1 cellular context compared by ENCODE assay signal in the genomic region with DNA sequence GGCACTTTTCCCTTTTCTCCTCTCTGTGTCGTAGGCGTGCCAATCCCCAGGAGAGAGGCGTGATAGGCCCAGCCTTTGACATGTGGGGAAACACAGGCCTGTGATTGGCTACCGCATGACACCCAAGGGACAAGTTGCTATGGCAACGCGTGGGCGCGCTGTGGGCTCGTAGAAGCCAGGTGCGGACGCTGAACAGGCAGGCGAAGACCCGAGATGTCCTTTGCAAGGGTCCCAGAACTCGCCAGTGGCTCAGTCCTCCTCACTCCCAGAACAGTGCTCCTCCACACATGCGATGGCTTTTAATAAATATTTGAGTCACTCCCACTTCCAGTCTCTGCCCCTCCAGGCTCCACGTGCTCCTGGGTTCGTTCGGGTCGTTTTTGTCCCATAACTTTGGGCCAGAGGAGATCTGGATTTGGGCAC.
TF ChIP-seq lines count a peak whose summit lies in the region.

No MANE protein-coding gene starts in this region.

TF ChIP-seq in HepG2, 621 proteins besides CTCF, POLR2A, EP300 and RAD21:
- TF ChIP-seq NFYB (CRISPR knock-in tag; IDR thresholded peaks at IDR 0.05), result peak; percentile 52
- no peak for TF ChIP-seq ZNF720 (CRISPR knock-in tag; IDR thresholded peaks at IDR 0.05)
- TF ChIP-seq, protein P1, sequence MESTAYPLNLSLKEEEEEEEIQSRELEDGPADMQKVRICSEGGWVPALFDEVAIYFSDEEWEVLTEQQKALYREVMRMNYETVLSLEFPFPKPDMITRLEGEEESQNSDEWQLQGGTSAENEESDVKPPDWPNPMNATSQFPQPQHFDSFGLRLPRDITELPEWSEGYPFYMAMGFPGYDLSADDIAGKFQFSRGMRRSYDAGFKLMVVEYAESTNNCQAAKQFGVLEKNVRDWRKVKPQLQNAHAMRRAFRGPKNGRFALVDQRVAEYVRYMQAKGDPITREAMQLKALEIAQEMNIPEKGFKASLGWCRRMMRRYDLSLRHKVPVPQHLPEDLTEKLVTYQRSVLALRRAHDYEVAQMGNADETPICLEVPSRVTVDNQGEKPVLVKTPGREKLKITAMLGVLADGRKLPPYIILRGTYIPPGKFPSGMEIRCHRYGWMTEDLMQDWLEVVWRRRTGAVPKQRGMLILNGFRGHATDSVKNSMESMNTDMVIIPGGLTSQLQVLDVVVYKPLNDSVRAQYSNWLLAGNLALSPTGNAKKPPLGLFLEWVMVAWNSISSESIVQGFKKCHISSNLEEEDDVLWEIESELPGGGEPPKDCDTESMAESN (CRISPR knock-in tag; conservative IDR thresholded peaks at IDR 0.05), result no peak
- no peak for TF ChIP-seq JARID2 (CRISPR knock-in tag; IDR thresholded peaks at IDR 0.05; ENCODE audit: insufficient replicate concordance)
- no peak for TF ChIP-seq KLF15 (CRISPR knock-in tag; IDR thresholded peaks at IDR 0.05; ENCODE audit: borderline replicate concordance)
- TF ChIP-seq, protein P2, sequence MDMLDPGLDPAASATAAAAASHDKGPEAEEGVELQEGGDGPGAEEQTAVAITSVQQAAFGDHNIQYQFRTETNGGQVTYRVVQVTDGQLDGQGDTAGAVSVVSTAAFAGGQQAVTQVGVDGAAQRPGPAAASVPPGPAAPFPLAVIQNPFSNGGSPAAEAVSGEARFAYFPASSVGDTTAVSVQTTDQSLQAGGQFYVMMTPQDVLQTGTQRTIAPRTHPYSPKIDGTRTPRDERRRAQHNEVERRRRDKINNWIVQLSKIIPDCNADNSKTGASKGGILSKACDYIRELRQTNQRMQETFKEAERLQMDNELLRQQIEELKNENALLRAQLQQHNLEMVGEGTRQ (IDR thresholded peaks at IDR 0.05; ENCODE audit: low read depth, low read length), result peak; percentile 42
- TF ChIP-seq, protein P2 (CRISPR knock-in tag; IDR thresholded peaks at IDR 0.05; ENCODE audit: borderline replicate concordance), result no peak; the same call in 1 of the 2 replicates
- TF ChIP-seq PTBP1 (IDR thresholded peaks at IDR 0.05; ENCODE audit: low read depth, low read length, poor library complexity, severe bottlenecking), result no peak
- peak; percentile 24; the same call in 1 of the 2 replicates for TF ChIP-seq RFX1 (IDR thresholded peaks at IDR 0.05)
- no peak for TF ChIP-seq TBX2 (CRISPR knock-in tag; IDR thresholded peaks at IDR 0.05; ENCODE audit: borderline replicate concordance)
- 0 out of 2 replicates have a peak, but pooled peaks have one; percentile 20 for TF ChIP-seq RFX5 (IDR thresholded peaks at IDR 0.05; ENCODE audit: low read depth, low read length)
- TF ChIP-seq, protein P3, sequence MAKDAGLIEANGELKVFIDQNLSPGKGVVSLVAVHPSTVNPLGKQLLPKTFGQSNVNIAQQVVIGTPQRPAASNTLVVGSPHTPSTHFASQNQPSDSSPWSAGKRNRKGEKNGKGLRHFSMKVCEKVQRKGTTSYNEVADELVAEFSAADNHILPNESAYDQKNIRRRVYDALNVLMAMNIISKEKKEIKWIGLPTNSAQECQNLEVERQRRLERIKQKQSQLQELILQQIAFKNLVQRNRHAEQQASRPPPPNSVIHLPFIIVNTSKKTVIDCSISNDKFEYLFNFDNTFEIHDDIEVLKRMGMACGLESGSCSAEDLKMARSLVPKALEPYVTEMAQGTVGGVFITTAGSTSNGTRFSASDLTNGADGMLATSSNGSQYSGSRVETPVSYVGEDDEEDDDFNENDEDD (CRISPR knock-in tag; IDR thresholded peaks at IDR 0.05; ENCODE audit: borderline replicate concordance), result no peak
- TF ChIP-seq NFYC (CRISPR knock-in tag; IDR thresholded peaks at IDR 0.05), result peak; percentile 67
- TF ChIP-seq SP4 (CRISPR knock-in tag; IDR thresholded peaks at IDR 0.05), result no peak
- no peak for TF ChIP-seq ZNF446 (CRISPR knock-in tag; IDR thresholded peaks at IDR 0.05)
